11 cellular contexts compared by ENCODE assay signal in the genomic region with DNA sequence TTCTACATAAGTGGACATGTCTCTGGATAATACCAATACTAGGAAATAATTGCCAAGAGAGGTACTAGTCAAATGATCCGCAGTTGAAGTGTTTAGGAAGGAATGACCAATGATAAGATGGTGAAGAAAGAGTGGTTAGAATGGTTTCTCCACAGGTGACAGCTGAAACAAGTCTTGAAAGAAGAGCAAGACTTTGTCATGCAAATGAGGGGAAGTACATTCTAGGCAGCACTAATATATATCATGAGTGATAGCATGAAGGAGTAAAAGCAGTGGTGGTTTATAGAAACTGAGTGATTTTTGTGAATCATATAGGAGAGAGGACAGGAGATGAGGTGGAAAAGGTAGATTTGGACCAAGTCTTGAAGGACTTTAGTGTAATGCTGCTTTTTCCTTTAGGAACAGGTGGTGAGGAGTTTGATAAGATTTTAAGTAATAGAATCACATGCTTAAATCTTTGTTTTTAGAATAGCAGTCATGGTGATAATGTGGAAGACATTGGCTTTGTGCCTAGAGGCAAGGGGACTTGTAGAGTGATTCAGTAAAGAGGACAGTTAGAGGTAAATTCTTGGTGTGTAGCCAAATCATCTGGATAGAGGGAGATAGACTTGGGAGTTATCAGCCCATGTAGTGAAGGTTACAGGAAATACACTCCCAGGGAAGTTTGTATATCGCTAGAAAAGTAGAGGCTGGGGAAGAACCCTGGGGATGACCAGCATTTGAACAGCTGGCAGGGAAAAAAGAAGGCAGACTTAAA. TPM values are rescaled to one million over a fixed set of nuclear protein-coding genes. Genes with fewer than 3 reads are reported as not detected.
DNase-seq lines count a peak whose midpoint lies in the region; ATAC-seq lines count a peak whose summit lies in the region.
"Had no signal": no experiment of that assay in that cellular context is flagged by ENCODE, and none has a peak within 500 bp of the region (broad histone marks: within the 10 kb centered on the region; RNA-seq: fewer than 3 reads in every experiment).

No MANE protein-coding gene starts in this region.

- no peak overlapping the region for H3K4me3 Mint-ChIP-seq in immature natural killer cell
- H3K4me3 Mint-ChIP-seq: activated CD4-positive, alpha-beta T cell treated with anti-CD3 and anti-CD28 coated beads, Interleukin-2, amount 10 ng/mL, durations not matched to agents 7 days and 5 days; IgD-negative memory B cell had no signal

- no peak for DNase-seq in activated CD4-positive, CD25-positive, alpha-beta regulatory T cell (lab: John Stamatoyannopoulos, UW)
- peak; percentile 8 for DNase-seq in NCI-H69 (lab: John Stamatoyannopoulos, UW)
- peak; percentile 70 for DNase-seq in renal cortical epithelial cell (ENCODE audit: low read depth)
- DNase-seq in cerebellar cortex (ENCODE audit: low spot score): no peak
- DNase-seq in activated CD8-positive, alpha-beta memory T cell treated with anti-CD3 and anti-CD28 coated beads, Interleukin-2, amount 50 U/mL, for 48 hours: no peak
- no peak for DNase-seq in immature natural killer cell
- DNase-seq: activated CD4-positive, alpha-beta T cell treated with anti-CD3 and anti-CD28 coated beads, Interleukin-2, amount 10 ng/mL, durations not matched to agents 7 days and 5 days; right lobe of liver had no signal

- peak; percentile 98 for ATAC-seq in activated CD4-positive, CD25-positive, alpha-beta regulatory T cell treated with anti-CD3 and anti-CD28 coated beads, Interleukin-2, amount 50 U/mL, for 24 hours
- ATAC-seq in HG02678 (IDR thresholded peaks at IDR 0.05; ENCODE audit: unreplicated experiment): peak; percentile 98

- H3K27ac Mint-ChIP-seq in immature natural killer cell: no peak overlapping the region
- H3K27ac Mint-ChIP-seq: activated CD4-positive, alpha-beta T cell treated with anti-CD3 and anti-CD28 coated beads, Interleukin-2, amount 10 ng/mL, durations not matched to agents 7 days and 5 days; IgD-negative memory B cell had no signal

- peaks cover 15 to 38% of the 10 kb centered on the region in 2 donors for H3K4me1 Mint-ChIP-seq in immature natural killer cell

- no peaks in the 10 kb centered on the region for H3K36me3 Mint-ChIP-seq in immature natural killer cell
- H3K36me3 Mint-ChIP-seq: IgD-negative memory B cell had no signal

- H3K9me3 Mint-ChIP-seq in immature natural killer cell: no peaks in the 10 kb centered on the region
- H3K9me3 Mint-ChIP-seq: activated CD4-positive, alpha-beta T cell treated with anti-CD3 and anti-CD28 coated beads, Interleukin-2, amount 10 ng/mL, durations not matched to agents 7 days and 5 days; IgD-negative memory B cell had no signal

- H3K27me3 Mint-ChIP-seq in immature natural killer cell (ENCODE audit: low read depth in 3 of 3): peaks cover 0 to 1% (median 0%) of the 10 kb centered on the region in 3 donors
- H3K27me3 Mint-ChIP-seq: activated CD4-positive, alpha-beta T cell treated with anti-CD3 and anti-CD28 coated beads, Interleukin-2, amount 10 ng/mL, durations not matched to agents 7 days and 5 days; IgD-negative memory B cell had no signal

RNA-seq across cellular contexts. Expression of gene SLMAP, which starts 31.9 kb away (rescaled TPM):
- 61.5 and 130 TPM in 2 replicates for total RNA-seq in renal cortical epithelial cell
- polyA plus RNA-seq in immature natural killer cell: 10 to 100 TPM; 11.0 to 31.2 (median 19.3) TPM

Comparison
In these comparisons a context has a peak if more than half of its experiments do, and no peak if none do; other contexts are left out.
1. DNase-seq: peak in NCI-H69 (single experiment) and renal cortical epithelial cell (single experiment); none in activated CD4-positive, CD25-positive, alpha-beta regulatory T cell (0 of 4), cerebellar cortex (single experiment), activated CD8-positive, alpha-beta memory T cell treated with anti-CD3 and anti-CD28 coated beads, Interleukin-2, amount 50 U/mL, for 48 hours (single experiment) and immature natural killer cell (0 of 3).